ENCODE assay signal across 16 cellular contexts in the genomic region with DNA sequence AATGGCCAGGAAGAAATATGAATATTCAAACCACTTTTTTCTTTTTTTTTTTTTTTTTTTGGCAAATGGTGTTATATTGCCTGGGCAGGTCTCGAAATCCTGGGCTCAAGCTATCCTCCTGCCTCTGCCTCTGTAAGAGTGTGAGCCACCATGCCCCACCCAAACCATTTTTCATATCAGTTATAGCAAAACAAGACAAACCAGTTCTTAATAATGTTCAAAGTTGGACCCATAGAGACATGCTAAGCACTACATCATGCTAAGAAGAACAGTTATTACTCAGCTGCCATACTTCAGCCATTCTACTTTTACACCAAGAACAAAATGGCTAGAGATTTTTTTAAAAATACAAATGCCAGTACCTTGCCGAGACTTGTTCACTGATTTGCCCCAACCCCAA. TPM values are rescaled to one million over a fixed set of nuclear protein-coding genes. Genes with fewer than 3 reads are reported as not detected.
"Had no signal": no experiment of that assay in that cellular context is flagged by ENCODE, and none has a peak within 500 bp of the region (broad histone marks: within the 10 kb centered on the region; RNA-seq: fewer than 3 reads in every experiment).

No MANE protein-coding gene starts in this region.

- H3K9me3 ChIP-seq: heart left ventricle had no signal

- H3K27ac Mint-ChIP-seq: dendritic cell treated with granulocyte-macrophage colony-stimulating factor and Interleukin-4, amounts not matched to agents 40 ng/mL and 50 ng/mL, for 4 days had no signal

- H3K9me3 Mint-ChIP-seq: dendritic cell treated with granulocyte-macrophage colony-stimulating factor and Interleukin-4, amounts not matched to agents 40 ng/mL and 50 ng/mL, for 4 days; neural crest cell had no signal

- H3K4me1 Mint-ChIP-seq: neural crest cell had no signal

- H3K4me3 Mint-ChIP-seq: dendritic cell treated with granulocyte-macrophage colony-stimulating factor and Interleukin-4, amounts not matched to agents 40 ng/mL and 50 ng/mL, for 4 days; neural crest cell had no signal

- H3K27ac ChIP-seq: heart left ventricle had no signal

- ATAC-seq: stimulated activated naive CD8-positive, alpha-beta T cell treated with anti-CD3 and anti-CD28 coated beads, Interleukin-15, Interleukin-2, amounts not matched to agents 100 U/mL and 50 U/mL, for 24 hours had no signal

- H3K27me3 ChIP-seq: heart left ventricle had no signal

- FAIRE-seq: islet of Langerhans had no signal

- H3K4me3 ChIP-seq: heart left ventricle had no signal

- DNase-seq: activated naive CD4-positive, alpha-beta T cell; activated T-cell treated with anti-CD3 and anti-CD28 coated beads, Interleukin-2, amount 50 U/mL, for 48 hours; cerebellar nuclear complex; foreskin melanocyte; heart left ventricle; left ventricle myocardium superior; mesendoderm; stimulated activated CD4-positive, alpha-beta T cell treated with anti-CD3 and anti-CD28 coated beads, Interleukin-4, amount 100 ng/mL, for 1 hour; stimulated activated CD8-positive, alpha-beta memory T cell treated with anti-CD3 and anti-CD28 coated beads, Interleukin-4, amount 100 ng/mL, for 48 hours; stimulated activated naive CD8-positive, alpha-beta T cell treated with anti-CD3 and anti-CD28 coated beads, Interleukin-15, Interleukin-2, amounts not matched to agents 100 U/mL and 50 U/mL, for 24 hours had no signal

- H3K27me3 Mint-ChIP-seq: dendritic cell treated with granulocyte-macrophage colony-stimulating factor and Interleukin-4, amounts not matched to agents 40 ng/mL and 50 ng/mL, for 4 days had no signal

RNA-seq across cellular contexts. Expression of gene PLEK2, which starts 26.3 kb away (rescaled TPM):
- total RNA-seq: left ventricle myocardium superior, myocyte, neural crest cell, osteocyte, temporal lobe had no signal
